ENCODE assay signal across 12 cellular contexts in genomic region chr18:63205791-63206252, GRCh38.
DNase-seq lines count a peak whose midpoint lies in the region; ATAC-seq and TF ChIP-seq lines count a peak whose summit lies in the region.
"Had no signal": no experiment of that assay in that cellular context is flagged by ENCODE, and none has a peak within 500 bp of the region (broad histone marks: within the 10 kb centered on the region; RNA-seq: fewer than 3 reads in every experiment).

No MANE protein-coding gene starts in this region.

- peak; percentile 7 for TF ChIP-seq POLR2A in GM18505 (IDR thresholded peaks at IDR 0.05; ENCODE audit: borderline replicate concordance, extremely low read depth, insufficient read depth, insufficient read length)

- no peaks in the 10 kb centered on the region for H3K9me3 Mint-ChIP-seq in T-helper 1 cell treated with Interleukin-12 subunit alpha and Interleukin-12 subunit beta and Interleukin-4 antibody, amounts not matched to agents 30 μg/mL and 1 μg/mL, for 36 hours
- no peaks in the 10 kb centered on the region for H3K9me3 Mint-ChIP-seq in effector memory CD8-positive, alpha-beta T cell
- H3K9me3 Mint-ChIP-seq: nephron had no signal

- H3K27ac Mint-ChIP-seq in T-helper 1 cell treated with Interleukin-12 subunit alpha and Interleukin-12 subunit beta and Interleukin-4 antibody, amounts not matched to agents 30 μg/mL and 1 μg/mL, for 36 hours, result peak overlapping the region; percentile 93
- peak overlapping the region; percentile 63 to 95 for H3K27ac Mint-ChIP-seq in effector memory CD8-positive, alpha-beta T cell

- H3K27me3 Mint-ChIP-seq in T-helper 1 cell treated with Interleukin-12 subunit alpha and Interleukin-12 subunit beta and Interleukin-4 antibody, amounts not matched to agents 30 μg/mL and 1 μg/mL, for 36 hours (ENCODE audit: low read depth), result no peaks in the 10 kb centered on the region
- no peaks in the 10 kb centered on the region for H3K27me3 Mint-ChIP-seq in effector memory CD8-positive, alpha-beta T cell

- peak overlapping the region; percentile 96 for H3K4me3 Mint-ChIP-seq in T-helper 1 cell treated with Interleukin-12 subunit alpha and Interleukin-12 subunit beta and Interleukin-4 antibody, amounts not matched to agents 30 μg/mL and 1 μg/mL, for 36 hours
- H3K4me3 Mint-ChIP-seq in effector memory CD8-positive, alpha-beta T cell, result peak overlapping the region; percentile 67 to 80
- H3K4me3 Mint-ChIP-seq: nephron had no signal

- no peak for ATAC-seq in GM18505 (IDR thresholded peaks at IDR 0.05; ENCODE audit: unreplicated experiment)
- peak; percentile 34 for ATAC-seq in effector memory CD8-positive, alpha-beta T cell (replicated peaks)
- ATAC-seq in HG03342 (IDR thresholded peaks at IDR 0.05; ENCODE audit: unreplicated experiment), result no peak

- DNase-seq in DMS53 treated with DMSO at 0.1 percent for 48 hours (lab: John Stamatoyannopoulos, UW; ENCODE audit: unreplicated experiment) (peak; percentile 33), DMS 273 (lab: John Stamatoyannopoulos, UW; ENCODE audit: unreplicated experiment) (no peak), RKO (ENCODE audit: low spot score) (no peak), mucosa of gallbladder (ENCODE audit: low spot score) (no peak)
- no peak for DNase-seq in effector memory CD8-positive, alpha-beta T cell
- DNase-seq: effector CD8-positive, alpha-beta T cell; SW 1271; tibial artery had no signal

- peaks cover 74% of the 10 kb centered on the region for H3K4me1 Mint-ChIP-seq in T-helper 1 cell treated with Interleukin-12 subunit alpha and Interleukin-12 subunit beta and Interleukin-4 antibody, amounts not matched to agents 30 μg/mL and 1 μg/mL, for 36 hours (ENCODE audit: low read depth)
- peaks cover 56 to 66% of the 10 kb centered on the region in 2 donors for H3K4me1 Mint-ChIP-seq in effector memory CD8-positive, alpha-beta T cell (ENCODE audit: low read depth in 2 of 2)

- H3K36me3 Mint-ChIP-seq in T-helper 1 cell treated with Interleukin-12 subunit alpha and Interleukin-12 subunit beta and Interleukin-4 antibody, amounts not matched to agents 30 μg/mL and 1 μg/mL, for 36 hours (ENCODE audit: low read depth), result peaks cover 52% of the 10 kb centered on the region
- no peaks in the 10 kb centered on the region for H3K36me3 Mint-ChIP-seq in effector memory CD8-positive, alpha-beta T cell (ENCODE audit: insufficient read depth)
